ENCODE assay signal across 8 cellular contexts in the genomic region with DNA sequence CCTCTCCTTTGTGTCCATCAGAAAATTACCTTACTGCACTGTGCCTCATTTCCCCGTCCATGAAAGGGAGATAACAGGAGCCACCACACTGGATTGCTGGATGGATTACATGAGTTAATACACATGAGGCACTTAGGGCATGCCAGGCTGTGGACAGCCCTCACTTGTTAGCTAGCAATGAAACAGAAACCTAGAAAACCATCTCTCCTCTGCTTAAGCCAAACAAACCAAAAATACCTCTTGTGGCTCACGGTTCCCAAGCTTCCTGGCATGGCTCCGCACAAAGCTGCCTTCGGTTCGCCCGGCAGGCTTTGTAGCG. TPM values are rescaled to one million over a fixed set of nuclear protein-coding genes. Genes with fewer than 3 reads are reported as not detected.
DNase-seq lines count a peak whose midpoint lies in the region; ATAC-seq, FAIRE-seq and TF ChIP-seq lines count a peak whose summit lies in the region.

No MANE protein-coding gene starts in this region.

- H3K79me1 ChIP-seq in trophoblast cell (ENCODE audit: low read length), result peaks cover 11% of the 10 kb centered on the region

- TF ChIP-seq POLR2A in H54 (IDR thresholded peaks at IDR 0.05; ENCODE audit: low read depth, low read length), result no peak

- ATAC-seq in GM18909 (IDR thresholded peaks at IDR 0.05; ENCODE audit: poor library complexity, unreplicated experiment), result peak; percentile 33
- ATAC-seq in HG03135 (IDR thresholded peaks at IDR 0.05; ENCODE audit: unreplicated experiment), result peak; percentile 38

- POLR2A ChIA-PET in BJ (lab: Charles Lee), result no interaction called here

- H3K27ac ChIP-seq in trophoblast cell (ENCODE audit: low read depth, low read length), result peak overlapping the region; percentile 9

- peaks cover 0 to 2% of the 10 kb centered on the region in 2 experiments for H3K4me1 ChIP-seq in trophoblast cell (ENCODE audit: control insufficient read depth in 1 of 2, insufficient read depth in 2 of 2, low read length in 2 of 2)

- H3K9me3 Mint-ChIP-seq in T-helper 1 cell treated with Interleukin-12 subunit alpha and Interleukin-12 subunit beta and Interleukin-4 antibody, amounts not matched to agents 30 μg/mL and 1 μg/mL, for 36 hours, result no peaks in the 10 kb centered on the region

- H3K14ac ChIP-seq in trophoblast cell (ENCODE audit: low read length), result peak overlapping the region; percentile 50

- H4K8ac ChIP-seq in trophoblast cell (ENCODE audit: low read depth, low read length), result peak overlapping the region; percentile 59

- H3K4me3 ChIP-seq in BJ (ENCODE audit: low read depth, low read length) (peak overlapping the region; percentile 91), fibroblast of villous mesenchyme (ENCODE audit: low read depth, low read length) (peak overlapping the region; percentile 94), trophoblast cell (ENCODE audit: low read depth, low read length) (peak overlapping the region; percentile 99)

- WGBS in trophoblast cell (ENCODE audit: extremely low coverage, insufficient coverage, insufficient read length), result no CpG with 5 or more reads among the region's 7 CpGs

- FAIRE-seq in H54 (lab: Jason Lieb, UNC), result no peak

- no peak overlapping the region for H3K23ac ChIP-seq in trophoblast cell (ENCODE audit: low read length)

- H3K36me3 Mint-ChIP-seq in T-helper 1 cell treated with Interleukin-12 subunit alpha and Interleukin-12 subunit beta and Interleukin-4 antibody, amounts not matched to agents 30 μg/mL and 1 μg/mL, for 36 hours (ENCODE audit: low read depth), result peaks cover 10% of the 10 kb centered on the region

- peak overlapping the region; percentile 14 for H2BK120ac ChIP-seq in trophoblast cell (ENCODE audit: insufficient read depth, low read length, poor library complexity)

- H4K91ac ChIP-seq in trophoblast cell (ENCODE audit: low read depth, low read length), result peak overlapping the region; percentile 38

- H3K4ac ChIP-seq in trophoblast cell (ENCODE audit: low read depth, low read length), result no peak overlapping the region

- DNase-seq in BJ (ENCODE audit: low read depth) (no peak), fibroblast of villous mesenchyme (ENCODE audit: low read depth) (peak; percentile 61), trophoblast cell (peak in 1 of 2 donors; percentile 2), GM20000 (ENCODE audit: low spot score) (no peak), H54 (ENCODE audit: insufficient read length, low spot score) (no peak)

- H3K9ac ChIP-seq in trophoblast cell (ENCODE audit: low read length), result peak overlapping the region; percentile 48

- H2AK5ac ChIP-seq in trophoblast cell (ENCODE audit: low read length), result no peak overlapping the region

- H3K4me1 Mint-ChIP-seq in T-helper 1 cell treated with Interleukin-12 subunit alpha and Interleukin-12 subunit beta and Interleukin-4 antibody, amounts not matched to agents 30 μg/mL and 1 μg/mL, for 36 hours (ENCODE audit: low read depth), result peaks cover 24% of the 10 kb centered on the region

- H3K36me3 ChIP-seq in BJ (ENCODE audit: control insufficient read depth, insufficient read depth, low read length) (no peaks in the 10 kb centered on the region; the same call in 1 of the 2 replicates), trophoblast cell (ENCODE audit: control insufficient read depth in 1 of 2, insufficient read depth in 2 of 2, low read length in 2 of 2) (no peaks in the 10 kb centered on the region)

- H2AFZ ChIP-seq in trophoblast cell (ENCODE audit: insufficient read depth, low read length, poor library complexity), result peak overlapping the region; percentile 81

- peak overlapping the region; percentile 43 for H3K18ac ChIP-seq in trophoblast cell (ENCODE audit: low read length)

- peak overlapping the region; percentile 15 for H2BK12ac ChIP-seq in trophoblast cell (ENCODE audit: low read length)

- no peak for TF ChIP-seq CTCF in BJ (IDR thresholded peaks at IDR 0.05; ENCODE audit: insufficient read depth, low read depth, low read length)
- TF ChIP-seq CTCF in fibroblast of villous mesenchyme (IDR thresholded peaks at IDR 0.05; ENCODE audit: insufficient read depth, low read depth, low read length), result no peak
- TF ChIP-seq CTCF in GM20000 (IDR thresholded peaks at IDR 0.05; ENCODE audit: extremely low read depth, missing control alignments), result no peak

- H3K27me3 ChIP-seq in BJ (ENCODE audit: control insufficient read depth, insufficient read depth, low read length) (no peaks in the 10 kb centered on the region), trophoblast cell (ENCODE audit: insufficient read depth, low read length) (no peaks in the 10 kb centered on the region)

- peak overlapping the region; percentile 89 for H3K4me3 Mint-ChIP-seq in T-helper 1 cell treated with Interleukin-12 subunit alpha and Interleukin-12 subunit beta and Interleukin-4 antibody, amounts not matched to agents 30 μg/mL and 1 μg/mL, for 36 hours

- H3K27me3 Mint-ChIP-seq in T-helper 1 cell treated with Interleukin-12 subunit alpha and Interleukin-12 subunit beta and Interleukin-4 antibody, amounts not matched to agents 30 μg/mL and 1 μg/mL, for 36 hours (ENCODE audit: low read depth), result peaks cover 40% of the 10 kb centered on the region

- peak overlapping the region; percentile 88 for H3K4me2 ChIP-seq in trophoblast cell (ENCODE audit: low read length)

- H3K27ac Mint-ChIP-seq in T-helper 1 cell treated with Interleukin-12 subunit alpha and Interleukin-12 subunit beta and Interleukin-4 antibody, amounts not matched to agents 30 μg/mL and 1 μg/mL, for 36 hours, result peak overlapping the region; percentile 73

- peak overlapping the region; percentile 1 for H4K12ac ChIP-seq in trophoblast cell (ENCODE audit: low read depth, low read length)

- H3K79me2 ChIP-seq in trophoblast cell (ENCODE audit: control insufficient read depth, insufficient read depth, low read length, poor library complexity), result peaks cover 5% of the 10 kb centered on the region

- CTCF ChIA-PET in BJ (lab: Yijun Ruan, JAX), result interaction anchor here (0.8 to 2.7 kb wide), 4 partner anchors 8 to 98 kb away, joined by 3 to 6 read pairs (median 5); a partner anchor contains a TSS

- H3K9me3 ChIP-seq in trophoblast cell (ENCODE audit: insufficient read depth, low read depth, low read length), result no peaks in the 10 kb centered on the region

- H2BK5ac ChIP-seq in trophoblast cell (ENCODE audit: low read depth, low read length, poor library complexity), result peak overlapping the region; percentile 28

RNA-seq across cellular contexts. Expression of a gene that starts 0.7 kb away (rescaled TPM):
- 10.4 and 19.7 TPM in 2 replicates for polyA plus RNA-seq in BJ (2011; rRNA removed)
- 9.5 and 10.4 TPM in 2 replicates for polyA minus RNA-seq in BJ (2011; rRNA and poly(A)+ RNA removed)
- total RNA-seq in fibroblast of villous mesenchyme, result 16.1 and 38.0 TPM in 2 replicates
- 4.9 and 5.3 TPM in 2 replicates for polyA plus RNA-seq in trophoblast cell (2013)

RNA-seq across cellular contexts. Expression of a gene that starts 13.7 kb away (rescaled TPM):
- 67.6 and 90.2 TPM in 2 replicates for polyA plus RNA-seq in BJ (2011; rRNA removed)
- 13.1 and 21.7 TPM in 2 replicates for polyA minus RNA-seq in BJ (2011; rRNA and poly(A)+ RNA removed)
- total RNA-seq in fibroblast of villous mesenchyme, result 51.4 and 55.1 TPM in 2 replicates
- polyA plus RNA-seq in trophoblast cell (2013), result 1.3 and 1.5 TPM in 2 replicates
